ENCODE assay signal across 28 cellular contexts in the genomic region with DNA sequence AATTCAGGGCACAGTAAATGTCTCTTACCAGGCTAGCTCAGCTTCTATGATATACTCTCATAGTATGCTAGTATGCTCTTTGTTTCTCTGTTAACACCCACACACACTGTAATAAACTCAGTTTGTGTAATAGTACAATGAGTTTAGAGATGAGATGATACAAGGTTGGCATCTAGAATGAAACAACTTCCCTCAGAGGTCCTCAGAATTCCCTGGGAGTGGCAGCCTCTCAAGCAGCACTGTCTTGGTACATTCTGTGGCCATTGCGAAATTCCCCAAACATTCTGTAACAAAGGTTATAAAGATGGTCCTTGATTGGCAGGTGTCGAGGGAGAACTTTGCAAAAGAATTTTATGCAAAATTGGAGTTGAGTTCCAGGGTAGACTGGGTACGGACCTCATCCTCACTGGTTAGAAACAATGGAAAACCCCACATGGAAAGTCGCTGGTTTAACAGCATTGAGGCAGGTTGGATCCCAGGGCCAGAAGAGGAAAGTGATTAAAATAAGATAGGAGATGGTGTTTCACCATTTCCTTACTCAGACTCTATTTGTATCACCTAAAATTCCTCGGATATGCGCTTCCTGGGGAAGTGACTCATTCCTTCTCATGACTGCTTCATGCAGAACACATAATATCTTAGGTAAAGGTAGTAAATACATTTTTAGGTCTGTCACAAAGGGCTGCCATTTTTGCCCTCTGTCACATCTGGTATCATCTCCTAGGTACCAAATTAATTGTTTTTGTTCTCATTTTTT.
A peak's percentile ranks its signal among the peaks of the same experiment; 100 is the strongest.
DNase-seq lines count a peak whose midpoint lies in the region; ATAC-seq and TF ChIP-seq lines count a peak whose summit lies in the region.
"Had no signal": no experiment of that assay in that cellular context is flagged by ENCODE, and none has a peak within 500 bp of the region (broad histone marks: within the 10 kb centered on the region; RNA-seq: fewer than 3 reads in every experiment).

No MANE protein-coding gene starts in this region.

- BruUV-seq in IMR-90 (replicated peaks; lab: Mats Ljungman, UMichigan) = no TSS peak

- H3K27ac ChIP-seq in IMR-90 (ENCODE audit: insufficient read depth, low read length) (no peak overlapping the region), brain microvascular endothelial cell (no peak overlapping the region)
- no peak overlapping the region for H3K27ac ChIP-seq in CD8-positive, alpha-beta T cell (ENCODE audit: low read depth, low read length)
- H3K27ac ChIP-seq: BLaER1, left lung, upper lobe of left lung had no signal

- intact Hi-C loops in IMR-90 (cut with micrococcal nuclease) = no loop called here
- intact Hi-C loops in CD8-positive, alpha-beta T cell (cut with DNase I, micrococcal nuclease) = no loop called here

- dilution Hi-C loops in IMR-90 (cut with HindIII; ENCODE audit: low sequenced_read_pairs, unreplicated experiment) = no loop called here

- no peak overlapping the region for H3K14ac ChIP-seq in IMR-90 (replicated peaks; ENCODE audit: low read depth, low read length)

- CTCF ChIA-PET in IMR-90 (lab: Yijun Ruan, JAX) = interaction anchor here (0.6 kb wide), 1 partner anchor 23 kb away, joined by 6 read pairs; no protein-coding TSS in a partner anchor
- CTCF ChIA-PET in CD8-positive, alpha-beta T cell (lab: Charles Lee) = no interaction called here

- H3K36me3 ChIP-seq in IMR-90 (ENCODE audit: control insufficient read depth, insufficient read depth, low read length) (no peaks in the 10 kb centered on the region), brain microvascular endothelial cell (replicated peaks) (no peaks in the 10 kb centered on the region)
- no peaks in the 10 kb centered on the region for H3K36me3 ChIP-seq in CD8-positive, alpha-beta T cell (ENCODE audit: insufficient read depth, low read length)
- H3K36me3 ChIP-seq: BLaER1, left lung, upper lobe of left lung had no signal

- no peak for ATAC-seq in IMR-90 (ENCODE audit: low read depth)
- ATAC-seq in CD8-positive, alpha-beta T cell = no peak
- ATAC-seq: activated CD4-positive, alpha-beta T cell treated with anti-CD3 and anti-CD28 coated beads for 36 hours; activated T-cell treated with anti-CD3 and anti-CD28 coated beads, Interleukin-2, amount 50 U/mL, for 4 hours; K562; left lung; naive thymus-derived CD8-positive, alpha-beta T cell; stimulated activated effector memory CD8-positive, alpha-beta T cell treated with anti-CD3 and anti-CD28 coated beads, Interleukin-12 subunit alpha, Interleukin-12 subunit beta, amount 100 ng/mL, for 72 hours; T-helper 17 cell had no signal

- H3K9me3 ChIP-seq in IMR-90 (ENCODE audit: control insufficient read depth, insufficient read depth, low read length) = no peaks in the 10 kb centered on the region
- no peaks in the 10 kb centered on the region for H3K9me3 ChIP-seq in CD8-positive, alpha-beta T cell (ENCODE audit: low read length)
- H3K9me3 ChIP-seq: BLaER1, left lung, upper lobe of left lung had no signal

- TF ChIP-seq CTCF in IMR-90 (conservative IDR thresholded peaks at IDR 0.05; ENCODE audit: low read depth, low read length) (no peak), brain microvascular endothelial cell (IDR thresholded peaks at IDR 0.05; ENCODE audit: low read depth, low read length, missing control alignments) (no peak)
- no peak for TF ChIP-seq CTCF in CD8-positive, alpha-beta T cell (IDR thresholded peaks at IDR 0.05)

- no peaks in the 10 kb centered on the region for H3K9me1 ChIP-seq in IMR-90 (ENCODE audit: insufficient read depth, low read length)

- H2BK5ac ChIP-seq in IMR-90 (ENCODE audit: low read depth, low read length, poor library complexity, severe bottlenecking) = no peak overlapping the region

- DNase-seq in EH (ENCODE audit: low read depth) = peak; percentile 39
- DNase-seq in IMR-90 = peak; percentile 37
- peak; percentile 11 for DNase-seq in brain microvascular endothelial cell
- DNase-seq in iris pigment epithelial cell (ENCODE audit: low read depth) = peak; percentile 65
- no peak for DNase-seq in activated CD8-positive, alpha-beta memory T cell treated with anti-CD3 and anti-CD28 coated beads, Interleukin-2, amount 50 U/mL, for 4 hours
- DNase-seq in activated T-cell treated with anti-CD3 and anti-CD28 coated beads for 4 hours = no peak
- DNase-seq in effector CD4-positive, alpha-beta T cell = no peak
- no peak for DNase-seq in CD8-positive, alpha-beta T cell
- DNase-seq: activated CD4-positive, alpha-beta T cell treated with anti-CD3 and anti-CD28 coated beads for 36 hours; activated CD8-positive, alpha-beta memory T cell treated with anti-CD3 and anti-CD28 coated beads for 24 hours; activated naive CD4-positive, alpha-beta T cell; activated T-cell treated with anti-CD3 and anti-CD28 coated beads, Interleukin-2, amount 50 U/mL, for 4 hours; amygdala; central memory CD4-positive, alpha-beta T cell; COR-L47; DMS79; left lung; naive thymus-derived CD8-positive, alpha-beta T cell; NCI-H1436; NCI-H524 treated with DMSO at 0.1 percent for 48 hours; retina; substantia nigra; T-helper 17 cell; upper lobe of left lung had no signal

- in situ Hi-C loops in IMR-90 (cut with MboI; ENCODE audit: low sequenced_read_pairs) = no loop called here
- in situ Hi-C loops in brain microvascular endothelial cell (cut with HindIII; ENCODE audit: low pct_ligation_motif_present, low sequenced_read_pairs) = no loop called here

- H2BK120ac ChIP-seq in IMR-90 (ENCODE audit: low read depth, low read length) = no peak overlapping the region

- H3K4me3 Mint-ChIP-seq in CD8-positive, alpha-beta T cell = no peak overlapping the region
- H3K4me3 Mint-ChIP-seq: activated CD4-positive, alpha-beta T cell treated with anti-CD3 and anti-CD28 coated beads for 36 hours; activated T-cell treated with anti-CD3 and anti-CD28 coated beads, Interleukin-2, amount 50 U/mL, for 4 hours; naive thymus-derived CD8-positive, alpha-beta T cell; stimulated activated effector memory CD8-positive, alpha-beta T cell treated with anti-CD3 and anti-CD28 coated beads, Interleukin-12 subunit alpha, Interleukin-12 subunit beta, amount 100 ng/mL, for 72 hours; T-helper 17 cell had no signal

- no peak for TF ChIP-seq RAD21 in IMR-90 (IDR thresholded peaks at IDR 0.05; ENCODE audit: low read length)

- no peaks in the 10 kb centered on the region for H3K4me1 Mint-ChIP-seq in CD8-positive, alpha-beta T cell (ENCODE audit: low read depth)
- H3K4me1 Mint-ChIP-seq: activated CD4-positive, alpha-beta T cell treated with anti-CD3 and anti-CD28 coated beads for 36 hours; naive thymus-derived CD8-positive, alpha-beta T cell; stimulated activated effector memory CD8-positive, alpha-beta T cell treated with anti-CD3 and anti-CD28 coated beads, Interleukin-12 subunit alpha, Interleukin-12 subunit beta, amount 100 ng/mL, for 72 hours; T-helper 17 cell had no signal

- no peak overlapping the region for H3K27ac Mint-ChIP-seq in CD8-positive, alpha-beta T cell
- H3K27ac Mint-ChIP-seq: activated CD4-positive, alpha-beta T cell treated with anti-CD3 and anti-CD28 coated beads for 36 hours; naive thymus-derived CD8-positive, alpha-beta T cell; stimulated activated effector memory CD8-positive, alpha-beta T cell treated with anti-CD3 and anti-CD28 coated beads, Interleukin-12 subunit alpha, Interleukin-12 subunit beta, amount 100 ng/mL, for 72 hours; T-helper 17 cell had no signal

- H3K4me3 ChIP-seq in IMR-90 (ENCODE audit: insufficient read depth, low read depth, low read length) = no peak overlapping the region
- no peak overlapping the region for H3K4me3 ChIP-seq in brain microvascular endothelial cell (ENCODE audit: low read depth, low read length)
- H3K4me3 ChIP-seq in CD8-positive, alpha-beta T cell (ENCODE audit: low read depth, low read length) = no peak overlapping the region
- H3K4me3 ChIP-seq: BLaER1, K562, left lung, smooth muscle cell, upper lobe of left lung had no signal

- H2AK9ac ChIP-seq in IMR-90 (replicated peaks; ENCODE audit: low read depth, low read length, poor library complexity) = no peak overlapping the region

- H2BK15ac ChIP-seq in IMR-90 (ENCODE audit: low read depth, low read length) = no peak overlapping the region

- POLR2A ChIA-PET in IMR-90 (lab: Charles Lee; ENCODE audit: unreplicated experiment) = no interaction called here
- POLR2A ChIA-PET in CD8-positive, alpha-beta T cell (lab: Charles Lee) = no interaction called here

- H3K27me3 ChIP-seq in IMR-90 (ENCODE audit: control insufficient read depth, insufficient read depth, low read length) (no peaks in the 10 kb centered on the region), brain microvascular endothelial cell (replicated peaks) (no peaks in the 10 kb centered on the region)
- no peaks in the 10 kb centered on the region for H3K27me3 ChIP-seq in CD8-positive, alpha-beta T cell (ENCODE audit: insufficient read depth, low read length)
- H3K27me3 ChIP-seq: BLaER1, left lung, upper lobe of left lung had no signal

- H2BK20ac ChIP-seq in IMR-90 (ENCODE audit: low read depth, low read length) = no peak overlapping the region

- no peak for TF ChIP-seq POLR2A in IMR-90 (IDR thresholded peaks at IDR 0.05; ENCODE audit: low read depth, low read length)

- H4K91ac ChIP-seq in IMR-90 (ENCODE audit: insufficient read depth, low read depth, low read length) = no peak overlapping the region

- H3K4ac ChIP-seq in IMR-90 (ENCODE audit: low read depth, low read length) = no peak overlapping the region

- H3K56ac ChIP-seq in IMR-90 (ENCODE audit: extremely low read depth, insufficient read depth, low read length) = no peak overlapping the region

- WGBS in IMR-90 (ENCODE audit: extremely low coverage in 2 of 2, insufficient read length in 1 of 2), 2 experiments = 40% methylated on average over 1 of the region's 6 CpGs; no CpG with 5 or more reads in 1 of the 2 experiments

- no peak overlapping the region for H3K9ac ChIP-seq in IMR-90 (ENCODE audit: low read depth, low read length)
- H3K9ac ChIP-seq: BLaER1 had no signal

- no peak overlapping the region for H3K18ac ChIP-seq in IMR-90 (ENCODE audit: low read depth, low read length)

- no peak overlapping the region for H2AFZ ChIP-seq in IMR-90 (replicated peaks; ENCODE audit: low read length, poor library complexity)

- no peak overlapping the region for H4K8ac ChIP-seq in IMR-90 (ENCODE audit: low read depth in 2 of 2, low read length in 2 of 2)

- H4K5ac ChIP-seq in IMR-90 (ENCODE audit: low read depth, low read length) = no peak overlapping the region

- H4K20me1 ChIP-seq in IMR-90 (ENCODE audit: insufficient read depth, low read length) = no peaks in the 10 kb centered on the region
- H4K20me1 ChIP-seq: BLaER1 had no signal

- no peaks in the 10 kb centered on the region for H3K79me1 ChIP-seq in IMR-90 (ENCODE audit: low read depth in 1 of 2, low read length in 2 of 2)

- H3K9me3 Mint-ChIP-seq in CD8-positive, alpha-beta T cell = peaks cover 21% of the 10 kb centered on the region

- H3K4me2 ChIP-seq in IMR-90 (ENCODE audit: low read depth, low read length) = no peak overlapping the region
- H3K4me2 ChIP-seq: BLaER1, smooth muscle cell had no signal

- H3K27me3 Mint-ChIP-seq in CD8-positive, alpha-beta T cell (ENCODE audit: low read depth) = no peaks in the 10 kb centered on the region
- H3K27me3 Mint-ChIP-seq: activated CD4-positive, alpha-beta T cell treated with anti-CD3 and anti-CD28 coated beads for 36 hours; T-helper 17 cell had no signal

- no peak overlapping the region for H3K23ac ChIP-seq in IMR-90 (ENCODE audit: low read depth, low read length)

- H3K36me3 Mint-ChIP-seq in CD8-positive, alpha-beta T cell = no peaks in the 10 kb centered on the region
- H3K36me3 Mint-ChIP-seq: naive thymus-derived CD8-positive, alpha-beta T cell; stimulated activated effector memory CD8-positive, alpha-beta T cell treated with anti-CD3 and anti-CD28 coated beads, Interleukin-12 subunit alpha, Interleukin-12 subunit beta, amount 100 ng/mL, for 72 hours had no signal

- H3K4me1 ChIP-seq in IMR-90 (ENCODE audit: control insufficient read depth, insufficient read depth, low read length) = no peaks in the 10 kb centered on the region
- H3K4me1 ChIP-seq in CD8-positive, alpha-beta T cell (ENCODE audit: insufficient read depth, low read length) = no peaks in the 10 kb centered on the region
- H3K4me1 ChIP-seq: BLaER1, left lung, upper lobe of left lung had no signal

- H2AK5ac ChIP-seq in IMR-90 (ENCODE audit: low read depth, low read length) = no peak overlapping the region

Comparison
In these comparisons a context has a peak if more than half of its experiments do, and no peak if none do; other contexts are left out.
1. DNase-seq: peak in EH (single experiment), IMR-90 (single experiment), brain microvascular endothelial cell (single experiment) and iris pigment epithelial cell (single experiment); none in activated CD8-positive, alpha-beta memory T cell treated with anti-CD3 and anti-CD28 coated beads, Interleukin-2, amount 50 U/mL, for 4 hours (single experiment), activated T-cell treated with anti-CD3 and anti-CD28 coated beads for 4 hours (single experiment), effector CD4-positive, alpha-beta T cell (single experiment) and CD8-positive, alpha-beta T cell (0 of 7).